In the genomic region with DNA sequence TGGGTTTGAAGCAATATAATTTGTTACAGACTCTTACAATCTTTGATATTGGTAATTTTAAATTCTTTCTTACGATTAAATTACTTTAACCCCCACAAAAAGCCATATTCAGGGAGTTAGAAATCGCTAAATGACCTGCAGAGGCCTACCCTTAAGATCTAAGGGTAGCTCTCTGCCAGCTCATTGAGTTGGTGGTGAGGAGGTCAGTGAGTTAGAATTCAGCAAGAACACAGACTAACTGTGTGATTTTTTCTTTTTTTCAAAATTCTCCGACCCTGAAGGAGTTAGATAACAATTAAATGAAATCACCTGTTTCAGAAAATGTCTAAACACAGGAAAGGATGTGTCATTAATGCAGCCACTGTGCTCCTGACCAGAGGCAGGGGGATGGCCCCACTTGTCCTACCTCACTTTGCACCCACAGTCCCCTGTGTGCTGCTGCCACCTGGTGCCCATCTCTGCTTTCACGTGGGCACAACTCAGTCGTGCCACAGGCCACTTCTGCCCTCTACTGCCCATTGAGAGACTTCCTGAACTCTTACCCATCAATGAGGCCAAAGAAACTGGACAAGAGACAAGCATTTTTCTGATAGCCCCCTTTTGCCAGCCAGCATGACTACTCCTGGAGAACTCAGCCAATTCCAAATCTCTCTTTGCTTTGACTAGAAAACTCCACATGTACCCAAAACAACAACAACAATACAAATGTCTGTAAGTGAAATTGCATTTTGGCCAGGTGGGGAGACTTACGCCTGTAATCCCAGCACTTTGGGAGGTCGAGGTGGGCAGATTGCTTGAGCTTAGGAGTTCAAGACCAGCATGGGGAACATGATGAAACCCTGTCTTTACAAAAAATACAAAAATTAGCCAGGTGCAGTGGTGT, we compare ENCODE assay signal across 1 cellular context.
A peak's percentile ranks its signal among the peaks of the same experiment; 100 is the strongest.
TF ChIP-seq lines count a peak whose summit lies in the region.

No MANE protein-coding gene starts in this region.

TF ChIP-seq in GM12878, 131 proteins besides CTCF, POLR2A, EP300 and RAD21 (continued from another document):
- TF ChIP-seq, protein P1, sequence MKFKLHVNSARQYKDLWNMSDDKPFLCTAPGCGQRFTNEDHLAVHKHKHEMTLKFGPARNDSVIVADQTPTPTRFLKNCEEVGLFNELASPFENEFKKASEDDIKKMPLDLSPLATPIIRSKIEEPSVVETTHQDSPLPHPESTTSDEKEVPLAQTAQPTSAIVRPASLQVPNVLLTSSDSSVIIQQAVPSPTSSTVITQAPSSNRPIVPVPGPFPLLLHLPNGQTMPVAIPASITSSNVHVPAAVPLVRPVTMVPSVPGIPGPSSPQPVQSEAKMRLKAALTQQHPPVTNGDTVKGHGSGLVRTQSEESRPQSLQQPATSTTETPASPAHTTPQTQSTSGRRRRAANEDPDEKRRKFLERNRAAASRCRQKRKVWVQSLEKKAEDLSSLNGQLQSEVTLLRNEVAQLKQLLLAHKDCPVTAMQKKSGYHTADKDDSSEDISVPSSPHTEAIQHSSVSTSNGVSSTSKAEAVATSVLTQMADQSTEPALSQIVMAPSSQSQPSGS (IDR thresholded peaks at IDR 0.05; ENCODE audit: low read length), result no peak
- TF ChIP-seq TBL1XR1 (IDR thresholded peaks at IDR 0.05; ENCODE audit: low read depth, low read length) (no peak), CREB1 (IDR thresholded peaks at IDR 0.05; ENCODE audit: low read depth) (0 out of 2 replicates have a peak, but pooled peaks have one; percentile 38), EED (IDR thresholded peaks at IDR 0.05; ENCODE audit: low read depth) (0 out of 2 replicates have a peak, but pooled peaks have one; percentile 20), KAT2A (conservative IDR thresholded peaks at IDR 0.05; ENCODE audit: control insufficient read depth, low read depth, low read length) (no peak), JUND (IDR thresholded peaks at IDR 0.05; ENCODE audit: low read depth, low read length) (no peak), POLR2AphosphoS2 (IDR thresholded peaks at IDR 0.05; ENCODE audit: low read depth, low read length) (no peak), ATF7 (IDR thresholded peaks at IDR 0.05; ENCODE audit: low read depth) (no peak; the same call in 1 of the 2 replicates), MEF2B (IDR thresholded peaks at IDR 0.05; ENCODE audit: partially characterized antibody, poor library complexity, severe bottlenecking) (no peak), JUNB (IDR thresholded peaks at IDR 0.05) (no peak), ZNF207 (IDR thresholded peaks at IDR 0.05; ENCODE audit: borderline replicate concordance) (peak; percentile 56; the same call in 1 of the 2 replicates), ZNF622 (IDR thresholded peaks at IDR 0.05) (no peak), ZNF217 (IDR thresholded peaks at IDR 0.05) (no peak), BMI1 (IDR thresholded peaks at IDR 0.05; ENCODE audit: borderline replicate concordance) (no peak), STAT1 (conservative IDR thresholded peaks at IDR 0.05) (no peak), NFIC (IDR thresholded peaks at IDR 0.05; ENCODE audit: low read depth, low read length) (no peak), ZNF274 (IDR thresholded peaks at IDR 0.05; ENCODE audit: insufficient read depth, insufficient read length) (no peak), WRNIP1 (IDR thresholded peaks at IDR 0.05; ENCODE audit: borderline replicate concordance, low read depth, low read length) (no peak), KDM1A (IDR thresholded peaks at IDR 0.05; ENCODE audit: borderline replicate concordance) (no peak), EGR1 (IDR thresholded peaks at IDR 0.05; ENCODE audit: borderline replicate concordance in 1 of 2, low read depth in 2 of 2, low read length in 2 of 2) (peak; percentile 50 to 97), NBN (IDR thresholded peaks at IDR 0.05) (0 out of 2 replicates have a peak, but pooled peaks have one; percentile 29), STAT3 (IDR thresholded peaks at IDR 0.05; ENCODE audit: low read depth, low read length) (no peak), PML (IDR thresholded peaks at IDR 0.05; ENCODE audit: low read length) (no peak), EZH2 (IDR thresholded peaks at IDR 0.05; ENCODE audit: borderline replicate concordance, control insufficient read depth, low read depth, low read length) (no peak), YBX1 (IDR thresholded peaks at IDR 0.05) (no peak), IKZF2 (IDR thresholded peaks at IDR 0.05) (no peak), RCOR1 (conservative IDR thresholded peaks at IDR 0.05; ENCODE audit: low read depth, low read length) (0 out of 2 replicates have a peak, but pooled peaks have one; percentile 36), CEBPB (IDR thresholded peaks at IDR 0.05; ENCODE audit: borderline replicate concordance in 1 of 2, low read depth in 2 of 2, low read length in 2 of 2) (no peak)
- TF ChIP-seq, protein P2, sequence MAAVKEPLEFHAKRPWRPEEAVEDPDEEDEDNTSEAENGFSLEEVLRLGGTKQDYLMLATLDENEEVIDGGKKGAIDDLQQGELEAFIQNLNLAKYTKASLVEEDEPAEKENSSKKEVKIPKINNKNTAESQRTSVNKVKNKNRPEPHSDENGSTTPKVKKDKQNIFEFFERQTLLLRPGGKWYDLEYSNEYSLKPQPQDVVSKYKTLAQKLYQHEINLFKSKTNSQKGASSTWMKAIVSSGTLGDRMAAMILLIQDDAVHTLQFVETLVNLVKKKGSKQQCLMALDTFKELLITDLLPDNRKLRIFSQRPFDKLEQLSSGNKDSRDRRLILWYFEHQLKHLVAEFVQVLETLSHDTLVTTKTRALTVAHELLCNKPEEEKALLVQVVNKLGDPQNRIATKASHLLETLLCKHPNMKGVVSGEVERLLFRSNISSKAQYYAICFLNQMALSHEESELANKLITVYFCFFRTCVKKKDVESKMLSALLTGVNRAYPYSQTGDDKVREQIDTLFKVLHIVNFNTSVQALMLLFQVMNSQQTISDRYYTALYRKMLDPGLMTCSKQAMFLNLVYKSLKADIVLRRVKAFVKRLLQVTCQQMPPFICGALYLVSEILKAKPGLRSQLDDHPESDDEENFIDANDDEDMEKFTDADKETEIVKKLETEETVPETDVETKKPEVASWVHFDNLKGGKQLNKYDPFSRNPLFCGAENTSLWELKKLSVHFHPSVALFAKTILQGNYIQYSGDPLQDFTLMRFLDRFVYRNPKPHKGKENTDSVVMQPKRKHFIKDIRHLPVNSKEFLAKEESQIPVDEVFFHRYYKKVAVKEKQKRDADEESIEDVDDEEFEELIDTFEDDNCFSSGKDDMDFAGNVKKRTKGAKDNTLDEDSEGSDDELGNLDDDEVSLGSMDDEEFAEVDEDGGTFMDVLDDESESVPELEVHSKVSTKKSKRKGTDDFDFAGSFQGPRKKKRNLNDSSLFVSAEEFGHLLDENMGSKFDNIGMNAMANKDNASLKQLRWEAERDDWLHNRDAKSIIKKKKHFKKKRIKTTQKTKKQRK (IDR thresholded peaks at IDR 0.05; ENCODE audit: low read depth, low read length), result no peak
- TF ChIP-seq, protein P3, sequence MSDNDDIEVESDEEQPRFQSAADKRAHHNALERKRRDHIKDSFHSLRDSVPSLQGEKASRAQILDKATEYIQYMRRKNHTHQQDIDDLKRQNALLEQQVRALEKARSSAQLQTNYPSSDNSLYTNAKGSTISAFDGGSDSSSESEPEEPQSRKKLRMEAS (IDR thresholded peaks at IDR 0.05; ENCODE audit: low read depth, low read length), result no peak
- TF ChIP-seq, protein P4, sequence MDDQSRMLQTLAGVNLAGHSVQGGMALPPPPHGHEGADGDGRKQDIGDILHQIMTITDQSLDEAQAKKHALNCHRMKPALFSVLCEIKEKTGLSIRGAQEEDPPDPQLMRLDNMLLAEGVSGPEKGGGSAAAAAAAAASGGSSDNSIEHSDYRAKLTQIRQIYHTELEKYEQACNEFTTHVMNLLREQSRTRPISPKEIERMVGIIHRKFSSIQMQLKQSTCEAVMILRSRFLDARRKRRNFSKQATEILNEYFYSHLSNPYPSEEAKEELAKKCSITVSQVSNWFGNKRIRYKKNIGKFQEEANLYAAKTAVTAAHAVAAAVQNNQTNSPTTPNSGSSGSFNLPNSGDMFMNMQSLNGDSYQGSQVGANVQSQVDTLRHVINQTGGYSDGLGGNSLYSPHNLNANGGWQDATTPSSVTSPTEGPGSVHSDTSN (IDR thresholded peaks at IDR 0.05; ENCODE audit: insufficient replicate concordance, low read depth, low read length), result no peak
- TF ChIP-seq, protein P5, sequence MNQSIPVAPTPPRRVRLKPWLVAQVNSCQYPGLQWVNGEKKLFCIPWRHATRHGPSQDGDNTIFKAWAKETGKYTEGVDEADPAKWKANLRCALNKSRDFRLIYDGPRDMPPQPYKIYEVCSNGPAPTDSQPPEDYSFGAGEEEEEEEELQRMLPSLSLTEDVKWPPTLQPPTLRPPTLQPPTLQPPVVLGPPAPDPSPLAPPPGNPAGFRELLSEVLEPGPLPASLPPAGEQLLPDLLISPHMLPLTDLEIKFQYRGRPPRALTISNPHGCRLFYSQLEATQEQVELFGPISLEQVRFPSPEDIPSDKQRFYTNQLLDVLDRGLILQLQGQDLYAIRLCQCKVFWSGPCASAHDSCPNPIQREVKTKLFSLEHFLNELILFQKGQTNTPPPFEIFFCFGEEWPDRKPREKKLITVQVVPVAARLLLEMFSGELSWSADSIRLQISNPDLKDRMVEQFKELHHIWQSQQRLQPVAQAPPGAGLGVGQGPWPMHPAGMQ (IDR thresholded peaks at IDR 0.05; ENCODE audit: borderline replicate concordance), result no peak
- TF ChIP-seq, protein P6, sequence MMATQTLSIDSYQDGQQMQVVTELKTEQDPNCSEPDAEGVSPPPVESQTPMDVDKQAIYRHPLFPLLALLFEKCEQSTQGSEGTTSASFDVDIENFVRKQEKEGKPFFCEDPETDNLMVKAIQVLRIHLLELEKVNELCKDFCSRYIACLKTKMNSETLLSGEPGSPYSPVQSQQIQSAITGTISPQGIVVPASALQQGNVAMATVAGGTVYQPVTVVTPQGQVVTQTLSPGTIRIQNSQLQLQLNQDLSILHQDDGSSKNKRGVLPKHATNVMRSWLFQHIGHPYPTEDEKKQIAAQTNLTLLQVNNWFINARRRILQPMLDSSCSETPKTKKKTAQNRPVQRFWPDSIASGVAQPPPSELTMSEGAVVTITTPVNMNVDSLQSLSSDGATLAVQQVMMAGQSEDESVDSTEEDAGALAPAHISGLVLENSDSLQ (IDR thresholded peaks at IDR 0.05), result no peak
TF ChIP-seq in GM12878: peak in this region for 22.
